In genomic region chr15:52622791-52623190, GRCh38 we compare ENCODE assay signal across 24 cellular contexts.
"Had no signal": no experiment of that assay in that cellular context is flagged by ENCODE, and none has a peak within 500 bp of the region (broad histone marks: within the 10 kb centered on the region; RNA-seq: fewer than 3 reads in every experiment).

No MANE protein-coding gene starts in this region.

- H3K79me2 ChIP-seq: parathyroid adenoma had no signal

- H3K4me1 Mint-ChIP-seq: neural crest cell had no signal

- H3K4me2 ChIP-seq: hepatocyte, smooth muscle cell had no signal

- H3K9ac ChIP-seq: parathyroid adenoma had no signal

- ATAC-seq: heart right ventricle; naive thymus-derived CD8-positive, alpha-beta T cell; right lobe of liver; stimulated activated naive B cell treated with anti-CD40 and anti-IgM and Interleukin-4, amounts not matched to agents 10 μg/mL and 1 μg/mL and 100 μg/mL, for 72 hours; stimulated activated naive CD8-positive, alpha-beta T cell treated with anti-CD3 and anti-CD28 coated beads, Interleukin-15, Interleukin-2, amounts not matched to agents 100 U/mL and 50 U/mL, for 24 hours had no signal

- DNase-seq: heart right ventricle; islet precursor cell; left ventricle myocardium inferior; naive thymus-derived CD8-positive, alpha-beta T cell; nucleus accumbens; right lobe of liver; stimulated activated CD4-positive, alpha-beta T cell treated with anti-CD3 and anti-CD28 coated beads, Interleukin-1b, Interleukin-23, amount 100 ng/mL, for 48 hours; stimulated activated CD4-positive, alpha-beta T cell treated with anti-CD3 and anti-CD28 coated beads, Interleukin-2, amount 100 ng/mL, for 48 hours; stimulated activated CD4-positive, alpha-beta T cell treated with anti-CD3 and anti-CD28 coated beads, Interleukin-4, amount 100 ng/mL, for 4 hours; stimulated activated CD8-positive, alpha-beta memory T cell treated with anti-CD3 and anti-CD28 coated beads, Interleukin-4, amount 100 ng/mL, for 48 hours; stimulated activated naive B cell treated with anti-CD40 and anti-IgM and Interleukin-4, amounts not matched to agents 10 μg/mL and 1 μg/mL and 100 μg/mL, for 72 hours; stimulated activated naive CD8-positive, alpha-beta T cell treated with anti-CD3 and anti-CD28 coated beads, Interleukin-15, Interleukin-2, amounts not matched to agents 100 U/mL and 50 U/mL, for 24 hours; substantia nigra; thyroid gland; transverse colon; upper lobe of left lung had no signal

- H3K27me3 ChIP-seq: heart right ventricle, hepatocyte, right atrium auricular region, right lobe of liver, thyroid gland, transverse colon, upper lobe of left lung, vagina had no signal

- H3K27ac Mint-ChIP-seq: nephron; stimulated activated naive B cell treated with anti-CD40 and anti-IgM and Interleukin-4, amounts not matched to agents 10 μg/mL and 1 μg/mL and 100 μg/mL, for 72 hours had no signal

- H3K9me3 Mint-ChIP-seq: naive thymus-derived CD8-positive, alpha-beta T cell; nephron; neural crest cell had no signal

- H3K27me3 Mint-ChIP-seq: naive thymus-derived CD8-positive, alpha-beta T cell; stimulated activated naive B cell treated with anti-CD40 and anti-IgM and Interleukin-4, amounts not matched to agents 10 μg/mL and 1 μg/mL and 100 μg/mL, for 72 hours had no signal

- H3K4me1 ChIP-seq: parathyroid adenoma, transverse colon, upper lobe of left lung, vagina had no signal

- H3K9me3 ChIP-seq: heart right ventricle, left ventricle myocardium inferior, right atrium auricular region, right lobe of liver, thyroid gland, transverse colon, upper lobe of left lung, vagina had no signal

- H2AFZ ChIP-seq: hepatocyte, parathyroid adenoma had no signal

- H3K27ac ChIP-seq: heart right ventricle, hepatocyte, left ventricle myocardium inferior, parathyroid adenoma, right atrium auricular region, right lobe of liver, thyroid gland, transverse colon, upper lobe of left lung, vagina had no signal

- H3K4me3 Mint-ChIP-seq: naive thymus-derived CD8-positive, alpha-beta T cell; nephron; neural crest cell; stimulated activated naive B cell treated with anti-CD40 and anti-IgM and Interleukin-4, amounts not matched to agents 10 μg/mL and 1 μg/mL and 100 μg/mL, for 72 hours had no signal

- H3K4me3 ChIP-seq: heart right ventricle, hepatocyte, left ventricle myocardium inferior, lung, right atrium auricular region, right lobe of liver, smooth muscle cell, thyroid gland, transverse colon, upper lobe of left lung, vagina had no signal
